1 cellular context compared by ENCODE assay signal in the genomic region with DNA sequence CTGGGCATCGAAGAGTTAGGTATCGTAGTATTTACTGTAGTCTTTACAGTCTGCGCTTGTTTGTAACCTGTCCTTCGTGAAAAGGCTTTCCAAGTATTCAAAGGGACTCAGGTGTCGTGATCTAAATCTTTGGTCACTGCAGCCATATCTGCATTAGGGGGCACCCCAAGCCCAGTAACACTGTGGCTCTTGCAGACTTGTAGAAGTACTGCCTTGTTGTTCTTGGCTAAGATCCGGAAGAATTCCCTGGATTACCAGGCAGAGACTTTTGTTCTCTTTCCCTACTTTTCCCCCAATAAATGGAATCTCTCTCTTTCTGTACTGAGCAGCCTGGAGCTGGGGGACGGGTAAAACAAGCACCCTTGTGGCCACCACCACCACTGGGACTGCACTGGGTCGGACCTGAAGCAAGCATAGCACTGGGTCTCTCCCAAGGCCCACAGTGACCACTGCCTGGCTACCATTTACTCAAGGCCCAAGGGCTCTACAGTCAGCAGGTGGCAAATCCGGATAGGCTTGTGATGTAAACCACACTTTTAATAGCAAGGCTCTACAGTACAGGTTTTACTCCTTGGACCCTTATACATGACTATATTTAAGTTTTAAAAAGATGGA.
TF ChIP-seq lines count a peak whose summit lies in the region.

No MANE protein-coding gene starts in this region.

TF ChIP-seq in HCT116, 20 proteins besides CTCF, POLR2A, EP300 and RAD21:
- TF ChIP-seq ZFX (IDR thresholded peaks at IDR 0.05): no peak
- TF ChIP-seq SIN3A (IDR thresholded peaks at IDR 0.05; ENCODE audit: low read depth): no peak
- TF ChIP-seq, protein P1, sequence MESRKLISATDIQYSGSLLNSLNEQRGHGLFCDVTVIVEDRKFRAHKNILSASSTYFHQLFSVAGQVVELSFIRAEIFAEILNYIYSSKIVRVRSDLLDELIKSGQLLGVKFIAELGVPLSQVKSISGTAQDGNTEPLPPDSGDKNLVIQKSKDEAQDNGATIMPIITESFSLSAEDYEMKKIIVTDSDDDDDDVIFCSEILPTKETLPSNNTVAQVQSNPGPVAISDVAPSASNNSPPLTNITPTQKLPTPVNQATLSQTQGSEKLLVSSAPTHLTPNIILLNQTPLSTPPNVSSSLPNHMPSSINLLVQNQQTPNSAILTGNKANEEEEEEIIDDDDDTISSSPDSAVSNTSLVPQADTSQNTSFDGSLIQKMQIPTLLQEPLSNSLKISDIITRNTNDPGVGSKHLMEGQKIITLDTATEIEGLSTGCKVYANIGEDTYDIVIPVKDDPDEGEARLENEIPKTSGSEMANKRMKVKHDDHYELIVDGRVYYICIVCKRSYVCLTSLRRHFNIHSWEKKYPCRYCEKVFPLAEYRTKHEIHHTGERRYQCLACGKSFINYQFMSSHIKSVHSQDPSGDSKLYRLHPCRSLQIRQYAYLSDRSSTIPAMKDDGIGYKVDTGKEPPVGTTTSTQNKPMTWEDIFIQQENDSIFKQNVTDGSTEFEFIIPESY (IDR thresholded peaks at IDR 0.05; ENCODE audit: extremely low read depth, insufficient replicate concordance, low read length): no peak
- TF ChIP-seq FOSL1 (IDR thresholded peaks at IDR 0.05; ENCODE audit: low read depth): no peak
- TF ChIP-seq ZNF274 (IDR thresholded peaks at IDR 0.05; ENCODE audit: low read depth, low read length): no peak
- no peak for TF ChIP-seq SP1 (IDR thresholded peaks at IDR 0.05; ENCODE audit: low read depth)
- TF ChIP-seq YY1 (IDR thresholded peaks at IDR 0.05; ENCODE audit: extremely low read depth, insufficient replicate concordance, low read depth, low read length): no peak
- no peak for TF ChIP-seq EZH2 (IDR thresholded peaks at IDR 0.05)
- no peak for TF ChIP-seq EZH2phosphoT487 (IDR thresholded peaks at IDR 0.05; ENCODE audit: borderline replicate concordance)
- TF ChIP-seq SRF (IDR thresholded peaks at IDR 0.05; ENCODE audit: low read depth): no peak
- TF ChIP-seq TCF7L2 (IDR thresholded peaks at IDR 0.05; ENCODE audit: borderline replicate concordance, extremely low read depth, insufficient read depth, insufficient read length): no peak
- TF ChIP-seq JUND (IDR thresholded peaks at IDR 0.05): no peak
- TF ChIP-seq, protein P2, sequence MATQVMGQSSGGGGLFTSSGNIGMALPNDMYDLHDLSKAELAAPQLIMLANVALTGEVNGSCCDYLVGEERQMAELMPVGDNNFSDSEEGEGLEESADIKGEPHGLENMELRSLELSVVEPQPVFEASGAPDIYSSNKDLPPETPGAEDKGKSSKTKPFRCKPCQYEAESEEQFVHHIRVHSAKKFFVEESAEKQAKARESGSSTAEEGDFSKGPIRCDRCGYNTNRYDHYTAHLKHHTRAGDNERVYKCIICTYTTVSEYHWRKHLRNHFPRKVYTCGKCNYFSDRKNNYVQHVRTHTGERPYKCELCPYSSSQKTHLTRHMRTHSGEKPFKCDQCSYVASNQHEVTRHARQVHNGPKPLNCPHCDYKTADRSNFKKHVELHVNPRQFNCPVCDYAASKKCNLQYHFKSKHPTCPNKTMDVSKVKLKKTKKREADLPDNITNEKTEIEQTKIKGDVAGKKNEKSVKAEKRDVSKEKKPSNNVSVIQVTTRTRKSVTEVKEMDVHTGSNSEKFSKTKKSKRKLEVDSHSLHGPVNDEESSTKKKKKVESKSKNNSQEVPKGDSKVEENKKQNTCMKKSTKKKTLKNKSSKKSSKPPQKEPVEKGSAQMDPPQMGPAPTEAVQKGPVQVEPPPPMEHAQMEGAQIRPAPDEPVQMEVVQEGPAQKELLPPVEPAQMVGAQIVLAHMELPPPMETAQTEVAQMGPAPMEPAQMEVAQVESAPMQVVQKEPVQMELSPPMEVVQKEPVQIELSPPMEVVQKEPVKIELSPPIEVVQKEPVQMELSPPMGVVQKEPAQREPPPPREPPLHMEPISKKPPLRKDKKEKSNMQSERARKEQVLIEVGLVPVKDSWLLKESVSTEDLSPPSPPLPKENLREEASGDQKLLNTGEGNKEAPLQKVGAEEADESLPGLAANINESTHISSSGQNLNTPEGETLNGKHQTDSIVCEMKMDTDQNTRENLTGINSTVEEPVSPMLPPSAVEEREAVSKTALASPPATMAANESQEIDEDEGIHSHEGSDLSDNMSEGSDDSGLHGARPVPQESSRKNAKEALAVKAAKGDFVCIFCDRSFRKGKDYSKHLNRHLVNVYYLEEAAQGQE (IDR thresholded peaks at IDR 0.05; ENCODE audit: low read depth): no peak
- TF ChIP-seq EGR1 (IDR thresholded peaks at IDR 0.05; ENCODE audit: low read depth): no peak
- TF ChIP-seq ELF1 (IDR thresholded peaks at IDR 0.05; ENCODE audit: borderline replicate concordance, low read depth): no peak
- TF ChIP-seq CEBPB (IDR thresholded peaks at IDR 0.05; ENCODE audit: low read depth): no peak
- no peak for TF ChIP-seq POLR2AphosphoS5 (IDR thresholded peaks at IDR 0.05; ENCODE audit: low read depth, low read length)
- TF ChIP-seq, protein P3, sequence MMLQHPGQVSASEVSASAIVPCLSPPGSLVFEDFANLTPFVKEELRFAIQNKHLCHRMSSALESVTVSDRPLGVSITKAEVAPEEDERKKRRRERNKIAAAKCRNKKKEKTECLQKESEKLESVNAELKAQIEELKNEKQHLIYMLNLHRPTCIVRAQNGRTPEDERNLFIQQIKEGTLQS (IDR thresholded peaks at IDR 0.05): no peak
- TF ChIP-seq CBX3 (IDR thresholded peaks at IDR 0.05; ENCODE audit: low read depth): no peak
